ENCODE assay signal across 14 cellular contexts in the genomic region with DNA sequence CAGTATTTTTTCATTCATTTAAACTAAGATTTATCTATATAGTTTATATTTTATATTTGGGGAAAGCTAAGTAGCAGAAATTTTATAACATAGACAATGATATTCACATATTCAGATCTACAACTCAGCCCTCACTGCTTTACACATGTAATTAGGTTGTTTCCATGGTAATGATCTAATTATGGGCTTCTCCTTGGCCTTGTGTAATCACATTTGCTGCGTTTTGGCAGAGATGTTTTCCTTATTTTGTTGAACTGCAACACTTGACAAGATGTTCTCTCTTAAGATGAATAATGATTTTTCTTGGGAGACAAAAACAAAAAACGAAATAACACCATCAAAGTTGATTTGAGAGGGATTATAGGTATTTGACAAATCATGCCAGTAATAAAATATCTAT.
DNase-seq lines count a peak whose midpoint lies in the region; ATAC-seq and TF ChIP-seq lines count a peak whose summit lies in the region.
"Had no signal": no experiment of that assay in that cellular context is flagged by ENCODE, and none has a peak within 500 bp of the region (broad histone marks: within the 10 kb centered on the region; RNA-seq: fewer than 3 reads in every experiment).

No MANE protein-coding gene starts in this region.

- TF ChIP-seq CTCF in glutamatergic neuron (IDR thresholded peaks at IDR 0.05; ENCODE audit: partially characterized antibody, unreplicated experiment): no peak

- no peaks in the 10 kb centered on the region for H3K36me3 Mint-ChIP-seq in T-helper 17 cell (ENCODE audit: low read depth)
- H3K36me3 Mint-ChIP-seq in glutamatergic neuron (ENCODE audit: unreplicated experiment): no peaks in the 10 kb centered on the region
- H3K36me3 Mint-ChIP-seq: T-cell had no signal

- peak; percentile 96 for DNase-seq in COR-L47 (lab: John Stamatoyannopoulos, UW)
- DNase-seq in NCI-H1930 (lab: John Stamatoyannopoulos, UW): peak; percentile 30 to 40
- DNase-seq in T-helper 17 cell: no peak
- no peak for DNase-seq in glutamatergic neuron
- no peak for DNase-seq in HCEC 1CT
- DNase-seq in GM19240 (ENCODE audit: insufficient read length, low spot score): no peak
- no peak for DNase-seq in KBM-7
- DNase-seq: activated T-cell treated with anti-CD3 and anti-CD28 coated beads, Interleukin-2, amount 50 U/mL, for 4 hours; adrenal gland; GF-D8; OCI-M1; T-cell had no signal

- H3K27ac Mint-ChIP-seq in T-helper 17 cell (peak overlapping the region; percentile 56), glutamatergic neuron (ENCODE audit: unreplicated experiment) (peak overlapping the region; percentile 25)
- H3K27ac Mint-ChIP-seq: T-cell had no signal

- peaks cover 3% of the 10 kb centered on the region for H3K9me3 Mint-ChIP-seq in glutamatergic neuron (ENCODE audit: unreplicated experiment)
- H3K9me3 Mint-ChIP-seq: activated T-cell treated with anti-CD3 and anti-CD28 coated beads, Interleukin-2, amount 50 U/mL, for 4 hours; neural crest cell; T-cell had no signal

- H3K4me1 Mint-ChIP-seq in T-helper 17 cell (peaks cover 14% of the 10 kb centered on the region), glutamatergic neuron (ENCODE audit: low read depth, unreplicated experiment) (peaks cover 15% of the 10 kb centered on the region)

- in situ Hi-C loops in KBM-7 (cut with MboI; ENCODE audit: low pct_unique_long_range_greater_than_20kb, low sequenced_read_pairs): no loop called here

- no peaks in the 10 kb centered on the region for H3K27me3 Mint-ChIP-seq in T-helper 17 cell
- H3K27me3 Mint-ChIP-seq in glutamatergic neuron (ENCODE audit: unreplicated experiment): no peaks in the 10 kb centered on the region
- H3K27me3 Mint-ChIP-seq: T-cell had no signal

- H3K9me3 ChIP-seq in T-helper 17 cell (ENCODE audit: control insufficient read depth, low read length, poor library complexity, severe bottlenecking): no peaks in the 10 kb centered on the region
- H3K9me3 ChIP-seq: adrenal gland had no signal

- ATAC-seq in T-helper 17 cell (no peak), GM21390 (IDR thresholded peaks at IDR 0.05; ENCODE audit: unreplicated experiment) (no peak)
- ATAC-seq: activated T-cell treated with anti-CD3 and anti-CD28 coated beads, Interleukin-2, amount 50 U/mL, for 4 hours; T-cell had no signal

- H3K4me3 Mint-ChIP-seq in T-helper 17 cell: no peak overlapping the region
- H3K4me3 Mint-ChIP-seq in glutamatergic neuron (ENCODE audit: unreplicated experiment): no peak overlapping the region
- H3K4me3 Mint-ChIP-seq: activated T-cell treated with anti-CD3 and anti-CD28 coated beads, Interleukin-2, amount 50 U/mL, for 4 hours; neural crest cell; T-cell had no signal

Comparison
In these comparisons a context has a peak if more than half of its experiments do, and no peak if none do; other contexts are left out.
1. DNase-seq: peak in COR-L47 (single experiment) and NCI-H1930 (2 of 2); none in T-helper 17 cell (0 of 3), glutamatergic neuron (single experiment), HCEC 1CT (single experiment), GM19240 (single experiment) and KBM-7 (single experiment).